In the genomic region with DNA sequence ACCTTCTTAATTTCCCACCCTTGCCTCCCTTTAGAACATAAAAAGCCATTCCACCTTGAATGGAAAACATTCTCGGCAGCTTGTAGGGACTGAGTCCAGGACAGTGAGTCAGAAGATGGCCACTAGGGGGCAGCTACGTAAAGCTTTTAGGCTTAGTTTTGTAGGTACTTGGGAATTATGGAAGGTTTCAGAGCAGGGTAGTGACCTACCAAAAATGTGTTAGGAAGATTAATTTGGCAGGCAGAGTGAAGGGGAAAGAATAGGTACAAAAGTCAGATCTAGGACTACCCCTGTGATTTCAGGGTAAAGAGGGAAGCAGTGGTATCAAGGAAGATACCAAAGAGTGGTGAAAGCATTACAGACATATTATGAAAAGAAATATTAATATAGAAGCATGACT, we compare ENCODE assay signal across 8 cellular contexts.
DNase-seq lines count a peak whose midpoint lies in the region; ATAC-seq and TF ChIP-seq lines count a peak whose summit lies in the region.

No MANE protein-coding gene starts in this region.

- no peaks in the 10 kb centered on the region for H3K9me3 ChIP-seq in WERI-Rb-1 (ENCODE audit: severe bottlenecking)

- no peaks in the 10 kb centered on the region for H3K36me3 ChIP-seq in WERI-Rb-1

- TF ChIP-seq CTCF in GM12874 (IDR thresholded peaks at IDR 0.05; ENCODE audit: insufficient read depth, low read depth, low read length) (peak; percentile 76), WERI-Rb-1 (IDR thresholded peaks at IDR 0.05; ENCODE audit: low read depth, low read length) (peak; percentile 53), foreskin fibroblast (IDR thresholded peaks at IDR 0.05; ENCODE audit: low read depth, low read length) (peak; percentile 79), omental fat pad (IDR thresholded peaks at IDR 0.05) (peak in 1 of 3 donors; percentile 59)

- intact Hi-C loops in posterior vena cava (cut with DNase I): no loop called here

- H3K27me3 ChIP-seq in WERI-Rb-1 (ENCODE audit: insufficient read depth, low read depth, severe bottlenecking): no peaks in the 10 kb centered on the region

- DNase-seq in AG08395 (ENCODE audit: low spot score): peak; percentile 66
- peak; percentile 35 for DNase-seq in NCI-H128 (lab: John Stamatoyannopoulos, UW; ENCODE audit: unreplicated experiment)
- peak; percentile 53 for DNase-seq in WERI-Rb-1
- peak; percentile 55 to 83 for DNase-seq in foreskin fibroblast
- peak; percentile 67 for DNase-seq in omental fat pad (ENCODE audit: low spot score)
- DNase-seq in posterior vena cava (ENCODE audit: low spot score): no peak

- no peak overlapping the region for H3K27ac ChIP-seq in WERI-Rb-1

- ATAC-seq in HG02798 (IDR thresholded peaks at IDR 0.05; ENCODE audit: poor library complexity, unreplicated experiment) (peak; percentile 79), omental fat pad (ENCODE audit: low FRiP score) (peak; percentile 71)

- no peak overlapping the region for H3K4me3 ChIP-seq in WERI-Rb-1 (ENCODE audit: low read depth, low read length)
- H3K4me3 ChIP-seq in foreskin fibroblast (ENCODE audit: low read depth in 1 of 2, low read length in 2 of 2): no peak overlapping the region
